In genomic region chr1:213452504-213452903, GRCh38 we compare ENCODE assay signal across 1 cellular context.
TF ChIP-seq lines count a peak whose summit lies in the region.

No MANE protein-coding gene starts in this region.

TF ChIP-seq in WTC11, 78 proteins besides CTCF, POLR2A, EP300 and RAD21 (continued from another document):
- TF ChIP-seq ATF6 (CRISPR knock-in tag; IDR thresholded peaks at IDR 0.05): no peak
- TF ChIP-seq GRHL2 (CRISPR knock-in tag; IDR thresholded peaks at IDR 0.05; ENCODE audit: insufficient replicate concordance, severe bottlenecking): no peak
- TF ChIP-seq ZNF281 (CRISPR knock-in tag; IDR thresholded peaks at IDR 0.05): no peak
- no peak for TF ChIP-seq FOXJ3 (CRISPR knock-in tag; IDR thresholded peaks at IDR 0.05; ENCODE audit: borderline replicate concordance)
- TF ChIP-seq CREM (CRISPR knock-in tag; IDR thresholded peaks at IDR 0.05): no peak
- no peak for TF ChIP-seq FOXP4 (CRISPR knock-in tag; IDR thresholded peaks at IDR 0.05)
- no peak for TF ChIP-seq GTF2I (CRISPR knock-in tag; conservative IDR thresholded peaks at IDR 0.05)
- no peak for TF ChIP-seq ZSCAN18 (CRISPR knock-in tag; IDR thresholded peaks at IDR 0.05)
- TF ChIP-seq AR (CRISPR knock-in tag; IDR thresholded peaks at IDR 0.05): no peak
- TF ChIP-seq TEAD4 (CRISPR knock-in tag; IDR thresholded peaks at IDR 0.05): no peak
- no peak for TF ChIP-seq OVOL2 (CRISPR knock-in tag; IDR thresholded peaks at IDR 0.05; ENCODE audit: borderline replicate concordance)
- TF ChIP-seq ZNF138 (CRISPR knock-in tag; conservative IDR thresholded peaks at IDR 0.05): no peak
- no peak for TF ChIP-seq JUN (CRISPR knock-in tag; IDR thresholded peaks at IDR 0.05)
- no peak for TF ChIP-seq STAT6 (CRISPR knock-in tag; conservative IDR thresholded peaks at IDR 0.05; ENCODE audit: low read depth)
- no peak for TF ChIP-seq ZNF423 (CRISPR knock-in tag; IDR thresholded peaks at IDR 0.05)
- no peak for TF ChIP-seq E2F4 (CRISPR knock-in tag; IDR thresholded peaks at IDR 0.05; ENCODE audit: borderline replicate concordance, low read depth)
